In the genomic region with DNA sequence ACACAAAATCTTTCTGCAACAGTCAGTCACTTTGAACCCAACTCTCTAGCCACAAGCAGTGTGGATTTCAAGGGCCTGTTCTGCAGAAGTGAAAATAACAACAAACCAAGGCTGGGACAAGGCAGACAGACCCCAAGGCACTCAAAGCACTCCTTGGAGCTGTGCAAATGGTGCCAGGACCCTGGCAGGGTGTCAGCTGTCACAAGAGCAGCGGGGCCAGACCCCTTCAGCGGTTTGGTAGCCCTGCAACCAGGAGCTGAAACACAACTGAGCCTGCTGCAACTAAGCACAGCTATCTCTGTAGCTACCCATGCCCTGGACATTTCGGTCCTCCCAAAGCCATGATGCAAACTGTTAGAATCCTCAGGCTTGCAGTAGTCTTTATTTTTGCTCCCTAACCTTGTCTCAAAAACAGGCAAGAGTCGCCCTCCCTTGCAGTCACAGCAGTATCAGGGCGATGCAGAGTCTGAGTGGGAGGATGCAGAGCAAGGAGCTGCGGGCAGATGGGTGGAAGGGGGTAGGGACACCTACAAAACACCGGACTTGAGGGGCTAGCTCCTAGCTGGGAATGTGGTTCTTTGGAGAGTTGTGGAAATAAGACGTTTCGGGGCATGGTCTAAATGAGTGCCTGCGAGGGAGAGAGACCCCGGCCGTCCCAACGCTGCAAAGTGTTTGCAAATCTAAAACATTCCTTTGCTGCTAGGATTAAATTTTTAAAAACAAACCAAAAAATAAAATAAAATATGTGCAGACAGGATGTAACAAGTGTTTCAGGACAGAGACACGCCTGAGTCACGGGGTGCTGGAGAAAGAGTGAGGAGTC, we compare ENCODE assay signal across 2 cellular contexts.
TF ChIP-seq lines count a peak whose summit lies in the region.

No MANE protein-coding gene starts in this region.

TF ChIP-seq in GM12878, 131 proteins besides CTCF, POLR2A, EP300 and RAD21:
- no peak for TF ChIP-seq SMARCA5 (IDR thresholded peaks at IDR 0.05)
- no peak for TF ChIP-seq IRF5 (IDR thresholded peaks at IDR 0.05; ENCODE audit: borderline replicate concordance)
- TF ChIP-seq, protein P1, sequence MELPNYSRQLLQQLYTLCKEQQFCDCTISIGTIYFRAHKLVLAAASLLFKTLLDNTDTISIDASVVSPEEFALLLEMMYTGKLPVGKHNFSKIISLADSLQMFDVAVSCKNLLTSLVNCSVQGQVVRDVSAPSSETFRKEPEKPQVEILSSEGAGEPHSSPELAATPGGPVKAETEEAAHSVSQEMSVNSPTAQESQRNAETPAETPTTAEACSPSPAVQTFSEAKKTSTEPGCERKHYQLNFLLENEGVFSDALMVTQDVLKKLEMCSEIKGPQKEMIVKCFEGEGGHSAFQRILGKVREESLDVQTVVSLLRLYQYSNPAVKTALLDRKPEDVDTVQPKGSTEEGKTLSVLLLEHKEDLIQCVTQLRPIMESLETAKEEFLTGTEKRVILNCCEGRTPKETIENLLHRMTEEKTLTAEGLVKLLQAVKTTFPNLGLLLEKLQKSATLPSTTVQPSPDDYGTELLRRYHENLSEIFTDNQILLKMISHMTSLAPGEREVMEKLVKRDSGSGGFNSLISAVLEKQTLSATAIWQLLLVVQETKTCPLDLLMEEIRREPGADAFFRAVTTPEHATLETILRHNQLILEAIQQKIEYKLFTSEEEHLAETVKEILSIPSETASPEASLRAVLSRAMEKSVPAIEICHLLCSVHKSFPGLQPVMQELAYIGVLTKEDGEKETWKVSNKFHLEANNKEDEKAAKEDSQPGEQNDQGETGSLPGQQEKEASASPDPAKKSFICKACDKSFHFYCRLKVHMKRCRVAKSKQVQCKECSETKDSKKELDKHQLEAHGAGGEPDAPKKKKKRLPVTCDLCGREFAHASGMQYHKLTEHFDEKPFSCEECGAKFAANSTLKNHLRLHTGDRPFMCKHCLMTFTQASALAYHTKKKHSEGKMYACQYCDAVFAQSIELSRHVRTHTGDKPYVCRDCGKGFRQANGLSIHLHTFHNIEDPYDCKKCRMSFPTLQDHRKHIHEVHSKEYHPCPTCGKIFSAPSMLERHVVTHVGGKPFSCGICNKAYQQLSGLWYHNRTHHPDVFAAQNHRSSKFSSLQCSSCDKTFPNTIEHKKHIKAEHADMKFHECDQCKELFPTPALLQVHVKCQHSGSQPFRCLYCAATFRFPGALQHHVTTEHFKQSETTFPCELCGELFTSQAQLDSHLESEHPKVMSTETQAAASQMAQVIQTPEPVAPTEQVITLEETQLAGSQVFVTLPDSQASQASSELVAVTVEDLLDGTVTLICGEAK (IDR thresholded peaks at IDR 0.05; ENCODE audit: borderline replicate concordance): no peak
- TF ChIP-seq EZH2 (IDR thresholded peaks at IDR 0.05; ENCODE audit: borderline replicate concordance, control insufficient read depth, low read depth, low read length): 0 out of 2 replicates have a peak, but pooled peaks have one; percentile 28
- TF ChIP-seq RELA (IDR thresholded peaks at IDR 0.05; ENCODE audit: borderline replicate concordance, partially characterized antibody): no peak
- no peak for TF ChIP-seq RB1 (IDR thresholded peaks at IDR 0.05; ENCODE audit: borderline replicate concordance)
- no peak for TF ChIP-seq HDAC6 (IDR thresholded peaks at IDR 0.05; ENCODE audit: unreplicated experiment)
- TF ChIP-seq ASH2L (IDR thresholded peaks at IDR 0.05; ENCODE audit: borderline replicate concordance, low read depth): no peak
- TF ChIP-seq IRF3 (IDR thresholded peaks at IDR 0.05): no peak
TF ChIP-seq in GM12878: peak in this region for 1.

TF ChIP-seq in HepG2, 621 proteins besides CTCF, POLR2A, EP300 and RAD21:
- TF ChIP-seq, protein P2, sequence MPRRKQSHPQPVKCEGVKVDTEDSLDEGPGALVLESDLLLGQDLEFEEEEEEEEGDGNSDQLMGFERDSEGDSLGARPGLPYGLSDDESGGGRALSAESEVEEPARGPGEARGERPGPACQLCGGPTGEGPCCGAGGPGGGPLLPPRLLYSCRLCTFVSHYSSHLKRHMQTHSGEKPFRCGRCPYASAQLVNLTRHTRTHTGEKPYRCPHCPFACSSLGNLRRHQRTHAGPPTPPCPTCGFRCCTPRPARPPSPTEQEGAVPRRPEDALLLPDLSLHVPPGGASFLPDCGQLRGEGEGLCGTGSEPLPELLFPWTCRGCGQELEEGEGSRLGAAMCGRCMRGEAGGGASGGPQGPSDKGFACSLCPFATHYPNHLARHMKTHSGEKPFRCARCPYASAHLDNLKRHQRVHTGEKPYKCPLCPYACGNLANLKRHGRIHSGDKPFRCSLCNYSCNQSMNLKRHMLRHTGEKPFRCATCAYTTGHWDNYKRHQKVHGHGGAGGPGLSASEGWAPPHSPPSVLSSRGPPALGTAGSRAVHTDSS (CRISPR knock-in tag; conservative IDR thresholded peaks at IDR 0.05): no peak
- TF ChIP-seq ZNF121 (CRISPR knock-in tag; IDR thresholded peaks at IDR 0.05): peak; percentile 91
